8 cellular contexts compared by ENCODE assay signal in the genomic region with DNA sequence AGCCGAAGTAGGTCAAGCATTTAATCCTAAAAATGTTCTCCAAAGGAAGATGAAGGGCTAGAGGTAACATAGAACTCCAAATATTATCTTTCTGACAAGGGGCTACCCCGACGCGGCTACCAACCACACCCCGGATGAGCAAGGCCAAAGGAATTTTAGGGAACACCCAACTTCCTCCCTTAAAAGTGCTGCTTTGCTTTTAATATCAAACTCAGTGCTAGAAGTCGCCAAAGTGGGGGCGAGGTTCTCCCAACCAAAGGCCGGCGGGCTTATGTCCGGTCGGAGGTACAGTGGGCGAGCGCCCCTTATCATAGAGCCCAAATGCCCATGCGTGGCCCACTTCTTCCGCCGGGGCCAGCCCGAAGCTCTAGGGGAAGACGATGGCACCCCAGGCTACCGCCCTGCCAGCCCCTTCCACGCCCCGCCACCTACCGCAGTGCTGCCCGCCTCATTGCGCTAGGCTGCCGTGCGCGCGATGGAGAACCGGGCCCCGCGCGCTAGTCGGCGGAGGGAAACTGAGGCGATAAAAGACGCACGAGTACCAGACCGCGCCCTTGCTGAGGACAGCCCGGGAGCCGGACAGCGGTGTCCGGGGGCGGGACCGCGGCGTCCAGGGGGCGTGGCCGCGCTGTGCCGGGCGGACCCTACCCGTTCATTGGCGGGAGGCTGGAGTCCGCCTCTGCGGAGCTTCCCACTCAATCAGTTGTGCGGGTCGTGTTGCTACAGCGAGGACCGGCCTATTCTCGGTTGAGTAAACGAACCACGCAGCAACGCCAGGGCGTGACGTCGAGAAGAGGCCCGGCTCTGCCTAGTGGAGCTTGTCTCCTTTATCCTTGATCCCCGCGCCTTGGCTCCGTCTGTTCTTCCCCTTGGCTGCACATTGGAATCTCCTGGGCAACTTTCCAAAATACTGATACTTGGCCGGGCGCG.
DNase-seq lines count a peak whose midpoint lies in the region; ATAC-seq lines count a peak whose summit lies in the region.

A gene with protein sequence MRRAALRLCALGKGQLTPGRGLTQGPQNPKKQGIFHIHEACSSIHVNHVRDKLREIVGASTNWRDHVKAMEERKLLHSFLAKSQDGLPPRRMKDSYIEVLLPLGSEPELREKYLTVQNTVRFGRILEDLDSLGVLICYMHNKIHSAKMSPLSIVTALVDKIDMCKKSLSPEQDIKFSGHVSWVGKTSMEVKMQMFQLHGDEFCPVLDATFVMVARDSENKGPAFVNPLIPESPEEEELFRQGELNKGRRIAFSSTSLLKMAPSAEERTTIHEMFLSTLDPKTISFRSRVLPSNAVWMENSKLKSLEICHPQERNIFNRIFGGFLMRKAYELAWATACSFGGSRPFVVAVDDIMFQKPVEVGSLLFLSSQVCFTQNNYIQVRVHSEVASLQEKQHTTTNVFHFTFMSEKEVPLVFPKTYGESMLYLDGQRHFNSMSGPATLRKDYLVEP (minus strand): TSS at position 584 of the 930 bp plus-strand sequence. CDS start 132 bp downstream, at position 452.

- in situ Hi-C loops in ACHN (cut with HindIII; ENCODE audit: low pct_ligation_motif_present, low pct_unique_long_range_greater_than_20kb, low sequenced_read_pairs) = no loop called here

- ATAC-seq in GM18858 (IDR thresholded peaks at IDR 0.05; ENCODE audit: unreplicated experiment) = peak; percentile 89
- peak; percentile 96 for ATAC-seq in HG03066 (IDR thresholded peaks at IDR 0.05; ENCODE audit: low read depth, unreplicated experiment)

- DNase-seq in ACHN (peak; percentile 94), NCI-H510A treated with DMSO at 0.1 percent for 48 hours (lab: John Stamatoyannopoulos, UW) (peak; percentile 72), cortex of kidney (lab: John Stamatoyannopoulos, UW) (peak; percentile 12), left kidney (ENCODE audit: low read depth, low spot score) (peak; percentile 95)
- DNase-seq in activated CD4-positive, alpha-beta T cell treated with anti-CD3 and anti-CD28 coated beads for 48 hours = peak; percentile 79
- peak; percentile 77 for DNase-seq in stimulated activated CD4-positive, alpha-beta T cell treated with anti-CD3 and anti-CD28 coated beads, Interleukin-1b, Interleukin-23, amount 100 ng/mL, for 48 hours

Comparison
In these comparisons a context has a peak if more than half of its experiments do, and no peak if none do; other contexts are left out.
1. Peak in every context shown above with its lines: DNase-seq and ATAC-seq.
2. DNase-seq: peak in every context shown above with its lines; median percentile 95 in left kidney; 94 in ACHN; 79 in activated CD4-positive, alpha-beta T cell treated with anti-CD3 and anti-CD28 coated beads for 48 hours; 77 in stimulated activated CD4-positive, alpha-beta T cell treated with anti-CD3 and anti-CD28 coated beads, Interleukin-1b, Interleukin-23, amount 100 ng/mL, for 48 hours; 72 in NCI-H510A treated with DMSO at 0.1 percent for 48 hours; 12 in cortex of kidney.